ENCODE assay signal across 8 cellular contexts in genomic region chr4:67162692-67163091, GRCh38.
"Had no signal": no experiment of that assay in that cellular context is flagged by ENCODE, and none has a peak within 500 bp of the region (broad histone marks: within the 10 kb centered on the region; RNA-seq: fewer than 3 reads in every experiment).

No MANE protein-coding gene starts in this region.

- DNase-seq: H7, HFFc6, KBM-7 had no signal

- H3K9ac ChIP-seq: KMS-11 had no signal

- H3K4me2 ChIP-seq: GM23338, KMS-11 had no signal

- H2AFZ ChIP-seq: GM23338 had no signal

- H3K9me3 ChIP-seq: HAP-1 had no signal

- H3K4me3 ChIP-seq: GM23338, HAP-1 had no signal

- H3K36me3 ChIP-seq: HAP-1 had no signal

- FAIRE-seq: HTR-8/SVneo had no signal

- ATAC-seq: GM23338, HCT116 had no signal

- H3K27ac ChIP-seq: KMS-11 had no signal
